Comparison of ENCODE assay signal across 15 cellular contexts in the genomic region with DNA sequence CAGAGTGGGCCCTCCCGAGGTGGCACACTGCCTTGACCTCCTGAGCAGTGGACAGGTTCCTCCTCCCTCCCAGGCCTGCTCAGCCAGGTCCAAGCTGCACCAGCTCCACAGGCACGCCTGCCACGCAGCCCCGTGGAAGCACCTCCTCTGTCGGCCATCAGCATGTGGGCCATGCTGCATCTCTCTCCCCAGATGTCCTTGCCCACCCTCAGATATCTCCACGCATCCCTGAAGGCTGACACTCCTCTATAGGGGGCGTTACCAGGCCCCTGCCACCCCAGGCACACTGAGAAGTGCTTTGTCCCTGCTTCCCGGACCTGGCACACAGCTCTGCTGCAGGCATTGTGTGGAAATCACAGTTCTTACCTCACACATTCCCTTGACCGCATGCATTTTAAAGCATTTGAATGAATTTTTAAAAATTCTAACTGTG.
DNase-seq lines count a peak whose midpoint lies in the region; ATAC-seq, FAIRE-seq and TF ChIP-seq lines count a peak whose summit lies in the region.
"Had no signal": no experiment of that assay in that cellular context is flagged by ENCODE, and none has a peak within 500 bp of the region (broad histone marks: within the 10 kb centered on the region; RNA-seq: fewer than 3 reads in every experiment).

No MANE protein-coding gene starts in this region.

- no peak for FAIRE-seq in GM19239 (lab: Jason Lieb, UNC)
- FAIRE-seq: H54 had no signal

- H3K9me3 ChIP-seq in psoas muscle (no peaks in the 10 kb centered on the region), ovary (no peaks in the 10 kb centered on the region)

- no peak for TF ChIP-seq EP300 in ovary (IDR thresholded peaks at IDR 0.05)

- H3K4me1 ChIP-seq in psoas muscle (peaks cover 29% of the 10 kb centered on the region), ovary (ENCODE audit: insufficient read depth) (no peaks in the 10 kb centered on the region)

- CTCF ChIA-PET in WTC11 (lab: Charles Lee), result interaction anchor here (0.8 to 1.2 kb wide), 2 partner anchors 22 to 95 kb away, joined by 3 read pairs; no protein-coding TSS in a partner anchor
- CTCF ChIA-PET in activated CD8-positive, alpha-beta memory T cell treated with anti-CD3 and anti-CD28 coated beads, Interleukin-2, amount 10 ng/mL, durations not matched to agents 7 days and 5 days (lab: Charles Lee), result interaction anchor here (1.1 kb wide), 1 partner anchor 1035 kb away, joined by 3 read pairs; no protein-coding TSS in a partner anchor

- TF ChIP-seq CTCF in WTC11 (IDR thresholded peaks at IDR 0.05) (no peak), fibroblast of pulmonary artery (IDR thresholded peaks at IDR 0.05; ENCODE audit: low read length, missing control alignments) (no peak), psoas muscle (IDR thresholded peaks at IDR 0.05) (no peak), ovary (IDR thresholded peaks at IDR 0.05) (no peak)

- peaks cover 15% of the 10 kb centered on the region for H3K4me1 Mint-ChIP-seq in WTC11
- no peaks in the 10 kb centered on the region for H3K4me1 Mint-ChIP-seq in activated CD8-positive, alpha-beta memory T cell treated with anti-CD3 and anti-CD28 coated beads, Interleukin-2, amount 10 ng/mL, durations not matched to agents 7 days and 5 days

- H3K27ac ChIP-seq in psoas muscle (peak overlapping the region; percentile 72), ovary (no peak overlapping the region)
- H3K27ac ChIP-seq: HL-60 had no signal

- peaks cover 5% of the 10 kb centered on the region for H3K9me3 Mint-ChIP-seq in WTC11
- H3K9me3 Mint-ChIP-seq in activated CD8-positive, alpha-beta memory T cell treated with anti-CD3 and anti-CD28 coated beads, Interleukin-2, amount 10 ng/mL, durations not matched to agents 7 days and 5 days (ENCODE audit: low read depth), result no peaks in the 10 kb centered on the region

- H3K36me3 ChIP-seq in psoas muscle (ENCODE audit: insufficient read depth in 1 of 2, low read depth in 1 of 2) (no peaks in the 10 kb centered on the region), ovary (no peaks in the 10 kb centered on the region)

- no peak for TF ChIP-seq POLR2A in ovary (IDR thresholded peaks at IDR 0.05)

- H3K27me3 ChIP-seq in psoas muscle (ENCODE audit: insufficient read depth in 3 of 3, low read length in 2 of 3) (no peaks in the 10 kb centered on the region), ovary (no peaks in the 10 kb centered on the region)

- no peak overlapping the region for H3K4me3 Mint-ChIP-seq in WTC11
- no peak overlapping the region for H3K4me3 Mint-ChIP-seq in activated CD8-positive, alpha-beta memory T cell treated with anti-CD3 and anti-CD28 coated beads, Interleukin-2, amount 10 ng/mL, durations not matched to agents 7 days and 5 days

- peaks cover 5% of the 10 kb centered on the region; the same call in 1 of the 2 replicates for H3K36me3 Mint-ChIP-seq in WTC11
- H3K36me3 Mint-ChIP-seq in activated CD8-positive, alpha-beta memory T cell treated with anti-CD3 and anti-CD28 coated beads, Interleukin-2, amount 10 ng/mL, durations not matched to agents 7 days and 5 days, result no peaks in the 10 kb centered on the region

- DNase-seq in WTC11 (ENCODE audit: low spot score) (no peak), fibroblast of pulmonary artery (ENCODE audit: low read depth) (peak; percentile 23), psoas muscle (no peak), GM19239 (ENCODE audit: insufficient read length, low spot score) (no peak), ovary (no peak)
- no peak for DNase-seq in activated CD8-positive, alpha-beta memory T cell treated with anti-CD3 and anti-CD28 coated beads, Interleukin-2, amount 10 ng/mL, durations not matched to agents 7 days and 5 days
- DNase-seq: COR-L47, GF-D8, NCI-H1417, NCI-H1930, NCI-H69, SHP77 treated with DMSO at 0.1 percent for 48 hours had no signal

- POLR2A ChIA-PET in WTC11 (lab: Charles Lee), result no interaction called here

- intact Hi-C loops in psoas muscle (cut with DNase I), result loop anchor here (10.0 kb wide), 3 partner anchors 595 to 1035 kb away; a partner anchor contains a TSS
- intact Hi-C loops in ovary (cut with DNase I), result loop anchor here in 1 of 4 donors (10.0 kb wide), 1 partner anchor 1005 kb away; no protein-coding TSS in a partner anchor

- ATAC-seq in WTC11, result peak; percentile 53
- no peak for ATAC-seq in psoas muscle
- ATAC-seq in HG02678 (IDR thresholded peaks at IDR 0.05; ENCODE audit: unreplicated experiment), result no peak
- ATAC-seq in activated CD8-positive, alpha-beta memory T cell treated with anti-CD3 and anti-CD28 coated beads, Interleukin-2, amount 10 ng/mL, durations not matched to agents 7 days and 5 days, result no peak

- 59 to 76% (median 73%) methylated on average over 9 of the region's 9 CpGs for WGBS in psoas muscle, 3 donors
- WGBS in ovary, 3 donors, result 64 to 85% (median 75%) methylated on average over 9 of the region's 9 CpGs

- H3K4me3 ChIP-seq in fibroblast of pulmonary artery (replicated peaks; ENCODE audit: low read depth, low read length), result no peak overlapping the region
- no peak overlapping the region for H3K4me3 ChIP-seq in psoas muscle
- H3K4me3 ChIP-seq in ovary, result no peak overlapping the region

- H3K27me3 Mint-ChIP-seq in WTC11 (ENCODE audit: low read depth), result no peaks in the 10 kb centered on the region
- peaks cover 3% of the 10 kb centered on the region for H3K27me3 Mint-ChIP-seq in activated CD8-positive, alpha-beta memory T cell treated with anti-CD3 and anti-CD28 coated beads, Interleukin-2, amount 10 ng/mL, durations not matched to agents 7 days and 5 days

- H3K27ac Mint-ChIP-seq in WTC11, result no peak overlapping the region
- no peak overlapping the region for H3K27ac Mint-ChIP-seq in activated CD8-positive, alpha-beta memory T cell treated with anti-CD3 and anti-CD28 coated beads, Interleukin-2, amount 10 ng/mL, durations not matched to agents 7 days and 5 days

TF ChIP-seq in WTC11, 78 proteins besides CTCF, POLR2A, EP300 and RAD21:
- TF ChIP-seq CREB1 (CRISPR knock-in tag; IDR thresholded peaks at IDR 0.05), result no peak
- TF ChIP-seq ZNF121 (CRISPR knock-in tag; IDR thresholded peaks at IDR 0.05), result 0 out of 2 replicates have a peak, but pooled peaks have one; percentile 54
